ENCODE assay signal across 16 cellular contexts in genomic region chr12:94110258-94110657, GRCh38. TPM values are rescaled to one million over a fixed set of nuclear protein-coding genes. Genes with fewer than 3 reads are reported as not detected.
A peak's percentile ranks its signal among the peaks of the same experiment; 100 is the strongest.
DNase-seq lines count a peak whose midpoint lies in the region; ATAC-seq and TF ChIP-seq lines count a peak whose summit lies in the region.
"Had no signal": no experiment of that assay in that cellular context is flagged by ENCODE, and none has a peak within 500 bp of the region (broad histone marks: within the 10 kb centered on the region; RNA-seq: fewer than 3 reads in every experiment).

No MANE protein-coding gene starts in this region.

- H3K36me3 ChIP-seq in H7 (replicated peaks; ENCODE audit: control insufficient read depth, insufficient read depth, low read length) (no peaks in the 10 kb centered on the region), endodermal cell (ENCODE audit: control insufficient read depth, insufficient read depth, low read length) (no peaks in the 10 kb centered on the region), A673 (ENCODE audit: insufficient read depth, low read length, poor library complexity, severe bottlenecking) (no peaks in the 10 kb centered on the region)
- H3K36me3 ChIP-seq: BLaER1 had no signal

- H3K27ac Mint-ChIP-seq in T-helper 17 cell (peak overlapping the region; percentile 57), endodermal cell (no peak overlapping the region)
- H3K27ac Mint-ChIP-seq: B cell; CD8-positive, alpha-beta T cell had no signal

- H3K4me1 Mint-ChIP-seq in T-helper 17 cell (peaks cover 10% of the 10 kb centered on the region), endodermal cell (peaks cover 10% of the 10 kb centered on the region)
- H3K4me1 Mint-ChIP-seq: B cell had no signal

- intact Hi-C loops in A673 (cut with micrococcal nuclease; ENCODE audit: unreplicated experiment): no loop called here

- POLR2A ChIA-PET in A673 (lab: Charles Lee; ENCODE audit: low non-redundant PET): no interaction called here

- no peak for ATAC-seq in T-helper 17 cell
- ATAC-seq: CD8-positive, alpha-beta T cell; HCT116 had no signal

- CTCF ChIA-PET in A673 (lab: Charles Lee): no interaction called here

- TF ChIP-seq CTCF in endodermal cell (conservative IDR thresholded peaks at IDR 0.05) (peak; percentile 53), A673 (conservative IDR thresholded peaks at IDR 0.05; ENCODE audit: low read depth, low read length) (no peak)

- BruUV-seq in A673 (replicated peaks; lab: Mats Ljungman, UMichigan): no TSS peak

- no peak overlapping the region for H3K4me3 ChIP-seq in H7 (ENCODE audit: insufficient read depth, low read depth, low read length)
- H3K4me3 ChIP-seq in endodermal cell (ENCODE audit: low read length): no peak overlapping the region
- no peak overlapping the region for H3K4me3 ChIP-seq in A673 (ENCODE audit: low read depth, low read length, poor library complexity, severe bottlenecking)
- H3K4me3 ChIP-seq: BLaER1, GM23248 had no signal

- no peak overlapping the region for H3K4me3 Mint-ChIP-seq in T-helper 17 cell
- no peak overlapping the region for H3K4me3 Mint-ChIP-seq in endodermal cell
- H3K4me3 Mint-ChIP-seq: B cell; CD4-positive, CD25-positive, alpha-beta regulatory T cell; CD8-positive, alpha-beta T cell had no signal

- H3K27ac ChIP-seq in endodermal cell (ENCODE audit: low read depth, low read length): no peak overlapping the region
- H3K27ac ChIP-seq in A673 (ENCODE audit: low read depth, low read length, poor library complexity, severe bottlenecking): no peak overlapping the region
- H3K27ac ChIP-seq: BLaER1, C4-2B, GM23248 had no signal

- H3K4me1 ChIP-seq in endodermal cell (ENCODE audit: control insufficient read depth, insufficient read depth, low read length): no peaks in the 10 kb centered on the region
- H3K4me1 ChIP-seq in A673 (ENCODE audit: insufficient read depth, low read length, poor library complexity, severe bottlenecking): no peaks in the 10 kb centered on the region
- H3K4me1 ChIP-seq: BLaER1 had no signal

- H3K9ac ChIP-seq in endodermal cell (ENCODE audit: extremely low read depth, low read length, poor library complexity, severe bottlenecking): no peak overlapping the region
- H3K9ac ChIP-seq: BLaER1, GM23248 had no signal

- H3K9me3 ChIP-seq in T-helper 17 cell (ENCODE audit: control insufficient read depth, low read length, poor library complexity, severe bottlenecking): no peaks in the 10 kb centered on the region
- peaks cover 11% of the 10 kb centered on the region for H3K9me3 ChIP-seq in endodermal cell (ENCODE audit: control insufficient read depth, low read length)
- no peaks in the 10 kb centered on the region for H3K9me3 ChIP-seq in A673 (ENCODE audit: low read depth, low read length, poor library complexity, severe bottlenecking)
- H3K9me3 ChIP-seq: BLaER1 had no signal

- H3K36me3 Mint-ChIP-seq in T-helper 17 cell (ENCODE audit: low read depth): no peaks in the 10 kb centered on the region
- H3K36me3 Mint-ChIP-seq in endodermal cell (ENCODE audit: low read depth): no peaks in the 10 kb centered on the region
- H3K36me3 Mint-ChIP-seq: CD4-positive, CD25-positive, alpha-beta regulatory T cell; CD8-positive, alpha-beta T cell had no signal

- DNase-seq in H7 (peak; percentile 49), T-helper 17 cell (no peak), endodermal cell (peak; percentile 68), A673 (ENCODE audit: low spot score) (no peak), iPS-NIHi11 (ENCODE audit: low spot score) (no peak), NK-92 (lab: John Stamatoyannopoulos, UW; ENCODE audit: unreplicated experiment) (no peak)
- DNase-seq: Caco-2; CD4-positive, CD25-positive, alpha-beta regulatory T cell; CD8-positive, alpha-beta T cell; DMS153; DND-41; GM23248 had no signal

- H3K27me3 Mint-ChIP-seq in T-helper 17 cell (peaks cover 15% of the 10 kb centered on the region), endodermal cell (ENCODE audit: insufficient read depth) (peaks cover 12% of the 10 kb centered on the region)

- peaks cover 7% of the 10 kb centered on the region for H3K9me3 Mint-ChIP-seq in endodermal cell
- H3K9me3 Mint-ChIP-seq: CD8-positive, alpha-beta T cell had no signal

- 86 to 88% methylated on average over 6 to 9 of the region's 9 CpGs for WGBS in endodermal cell (ENCODE audit: insufficient coverage in 1 of 2, insufficient read length in 1 of 2), 2 experiments

- no peaks in the 10 kb centered on the region for H3K27me3 ChIP-seq in H7 (ENCODE audit: control insufficient read depth, insufficient read depth, low read length)
- no peaks in the 10 kb centered on the region for H3K27me3 ChIP-seq in endodermal cell (ENCODE audit: control insufficient read depth, insufficient read depth, low read length, poor library complexity, severe bottlenecking)
- H3K27me3 ChIP-seq in A673 (replicated peaks; ENCODE audit: insufficient read depth, low read depth, low read length, poor library complexity): no peaks in the 10 kb centered on the region
- H3K27me3 ChIP-seq: BLaER1 had no signal

RNA-seq across cellular contexts. Expression of gene PLXNC1, which starts 38.1 kb away (rescaled TPM):
- 0.67 and 1.2 TPM in 2 replicates for total RNA-seq in H7 (2014; rRNA removed; shearing (Covaris generic))
- total RNA-seq in T-helper 17 cell (10 to 100 TPM; 26.5 to 30.6 TPM), endodermal cell (1 to 10 TPM; 1.6 to 1.9 TPM), A673 (2021) (0.30 and 0.76 TPM in 2 replicates)
- polyA plus RNA-seq in endodermal cell (2013, experiment 1 of 2): 10.2 TPM
- 9.9 TPM for polyA plus RNA-seq in endodermal cell (2013, experiment 2 of 2)

Comparison
In these comparisons a context has a peak if more than half of its experiments do, and no peak if none do; other contexts are left out.
1. DNase-seq: peak in H7 (single experiment) and endodermal cell (single experiment); none in T-helper 17 cell (0 of 3), A673 (single experiment), iPS-NIHi11 (single experiment) and NK-92 (single experiment).
2. RNA of gene PLXNC1, which starts 38.1 kb away (total RNA-seq): 26.5 to 30.6 TPM in T-helper 17 cell; 1.6 to 1.9 TPM in endodermal cell, 0.67 to 1.2 TPM in H7 and 0.30 to 0.76 TPM in A673; every median in the first group is over 4 times any median in the second.